Comparison of ENCODE assay signal across 9 cellular contexts in the genomic region with DNA sequence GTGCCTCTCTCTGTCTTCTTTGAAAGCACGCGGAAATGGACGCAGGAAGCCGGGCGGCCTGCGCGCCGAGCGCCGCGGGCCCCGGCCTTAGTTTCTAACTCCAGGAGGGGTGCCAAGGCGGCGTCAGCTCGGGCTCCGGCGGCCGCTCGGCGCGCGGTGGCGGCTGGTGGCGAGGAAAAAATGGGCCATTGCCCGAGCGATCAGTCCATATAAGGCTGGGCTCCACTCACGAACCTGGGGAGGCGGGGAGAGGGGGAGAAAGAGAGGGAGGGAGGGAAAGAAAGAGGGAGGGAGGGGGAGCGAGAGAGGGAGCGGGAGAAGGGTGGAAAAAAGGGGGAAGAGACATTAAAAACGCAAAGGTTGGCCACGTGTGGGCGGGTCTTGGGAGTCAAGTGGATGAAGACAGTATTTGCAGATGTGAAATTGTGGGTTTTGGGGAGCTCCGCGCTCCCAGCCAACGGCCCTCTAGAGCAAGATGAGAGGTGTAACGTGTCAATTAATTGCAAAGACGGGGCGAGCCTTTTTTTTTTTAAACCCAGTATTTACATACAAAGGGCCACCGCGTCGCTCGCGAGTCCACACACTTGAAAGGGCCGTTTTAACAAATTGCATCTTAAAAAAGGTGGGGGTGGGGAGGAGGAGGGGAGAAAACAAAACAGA. TPM values are rescaled to one million over a fixed set of nuclear protein-coding genes. Genes with fewer than 3 reads are reported as not detected.
A peak's percentile ranks its signal among the peaks of the same experiment; 100 is the strongest.
DNase-seq lines count a peak whose midpoint lies in the region; ATAC-seq, FAIRE-seq and TF ChIP-seq lines count a peak whose summit lies in the region.
"Had no signal": no experiment of that assay in that cellular context is flagged by ENCODE, and none has a peak within 500 bp of the region (broad histone marks: within the 10 kb centered on the region; RNA-seq: fewer than 3 reads in every experiment).

A gene (minus strand): TSS at position 184 of the 660 bp plus-strand sequence. CDS start 395 bp downstream, outside the sequence.

- H3K4me1 ChIP-seq in SK-N-SH (ENCODE audit: control insufficient read depth in 1 of 2, insufficient read depth in 2 of 2, low read depth in 1 of 2, low read length in 1 of 2) (no peaks in the 10 kb centered on the region), SJSA1 (replicated peaks) (peaks cover 12% of the 10 kb centered on the region), iPS-15b (ENCODE audit: control insufficient read depth, insufficient read depth, low read length) (peaks cover 12% of the 10 kb centered on the region), mucosa of descending colon (ENCODE audit: low read depth) (peaks cover 23% of the 10 kb centered on the region)

- no peaks in the 10 kb centered on the region for H3K79me2 ChIP-seq in SK-N-SH (ENCODE audit: insufficient read depth)

- peaks cover 94% of the 10 kb centered on the region for H3K27me3 ChIP-seq in SK-N-SH (ENCODE audit: insufficient read depth)
- H3K27me3 ChIP-seq in SJSA1 (replicated peaks), result no peaks in the 10 kb centered on the region
- peaks cover 77% of the 10 kb centered on the region for H3K27me3 ChIP-seq in iPS-15b (ENCODE audit: control insufficient read depth, insufficient read depth, low read length)

- FAIRE-seq in HTR-8/SVneo (lab: Jason Lieb, UNC), result no peak

- CTCF ChIA-PET in SK-N-SH (lab: Yijun Ruan, JAX), result interaction anchor here (3.4 to 9.8 kb wide), 2 partner anchors 9 to 279 kb away, joined by 18 to 75 read pairs; no protein-coding TSS in a partner anchor

- DNase-seq in SK-N-SH (peak; percentile 32), SJSA1 (ENCODE audit: low read depth in 1 of 2, low spot score in 2 of 2) (peak; percentile 76 to 93), NCI-H510A (lab: John Stamatoyannopoulos, UW) (no peak), HTR-8/SVneo (ENCODE audit: insufficient read length, low spot score) (no peak), mucosa of descending colon (no peak)
- no peak for DNase-seq in stimulated activated effector memory CD8-positive, alpha-beta T cell treated with anti-CD3 and anti-CD28 coated beads, Interleukin-12 subunit alpha, Interleukin-12 subunit beta, amount 100 ng/mL, for 72 hours (ENCODE audit: low spot score in 2 of 2)
- DNase-seq: left colon had no signal

- H3K27ac Mint-ChIP-seq in stimulated activated effector memory CD8-positive, alpha-beta T cell treated with anti-CD3 and anti-CD28 coated beads, Interleukin-12 subunit alpha, Interleukin-12 subunit beta, amount 100 ng/mL, for 72 hours, result no peak within 1 kb of the TSS

- H3F3A ChIP-seq in SK-N-SH (replicated peaks; ENCODE audit: insufficient read depth), result no peaks in the 10 kb centered on the region

- intact Hi-C loops in mucosa of descending colon (cut with DNase I, micrococcal nuclease), result no loop called here

- ATAC-seq in SK-N-SH treated with all-trans-retinoic acid at 6 μM for 48 hours (no peak), mucosa of descending colon (no peak)
- no peak for ATAC-seq in stimulated activated effector memory CD8-positive, alpha-beta T cell treated with anti-CD3 and anti-CD28 coated beads, Interleukin-12 subunit alpha, Interleukin-12 subunit beta, amount 100 ng/mL, for 72 hours
- ATAC-seq: left colon had no signal

- H3K4me1 Mint-ChIP-seq in stimulated activated effector memory CD8-positive, alpha-beta T cell treated with anti-CD3 and anti-CD28 coated beads, Interleukin-12 subunit alpha, Interleukin-12 subunit beta, amount 100 ng/mL, for 72 hours, result peaks cover 45% of the 10 kb centered on the region

- H3K9ac ChIP-seq in SK-N-SH (no peak within 1 kb of the TSS), iPS-15b (ENCODE audit: low read depth, low read length) (no peak within 1 kb of the TSS)

- H2AFZ ChIP-seq in SK-N-SH (ENCODE audit: low read depth), result no peak within 1 kb of the TSS

- no peaks in the 10 kb centered on the region for H4K20me1 ChIP-seq in SK-N-SH (ENCODE audit: insufficient read depth)

- no peak for TF ChIP-seq EP300 in SK-N-SH (IDR thresholded peaks at IDR 0.05; ENCODE audit: borderline replicate concordance in 1 of 2, low read depth in 1 of 2, low read length in 1 of 2)

- no peaks in the 10 kb centered on the region for H3K36me3 ChIP-seq in SK-N-SH (replicated peaks in 1 of 2; ENCODE audit: control insufficient read depth in 1 of 2, insufficient read depth in 2 of 2, low read length in 1 of 2)
- H3K36me3 ChIP-seq in SJSA1, result peaks cover 35% of the 10 kb centered on the region
- no peaks in the 10 kb centered on the region for H3K36me3 ChIP-seq in iPS-15b (ENCODE audit: control insufficient read depth, insufficient read depth, low read length)
- H3K36me3 ChIP-seq in mucosa of descending colon (ENCODE audit: low read depth), result no peaks in the 10 kb centered on the region

- H3K9me3 ChIP-seq in SK-N-SH (no peaks in the 10 kb centered on the region), SJSA1 (replicated peaks) (no peaks in the 10 kb centered on the region), iPS-15b (ENCODE audit: control insufficient read depth, insufficient read depth, low read length) (no peaks in the 10 kb centered on the region), mucosa of descending colon (no peaks in the 10 kb centered on the region)

- H3K4me3 Mint-ChIP-seq in stimulated activated effector memory CD8-positive, alpha-beta T cell treated with anti-CD3 and anti-CD28 coated beads, Interleukin-12 subunit alpha, Interleukin-12 subunit beta, amount 100 ng/mL, for 72 hours, result peak within 1 kb of the TSS; percentile 55

- no peaks in the 10 kb centered on the region for H3K9me2 ChIP-seq in SK-N-SH

- POLR2A ChIA-PET in SK-N-SH (lab: Yijun Ruan, JAX), result no interaction called here

- TF ChIP-seq CTCF in SK-N-SH (IDR thresholded peaks at IDR 0.05) (no peak), mucosa of descending colon (IDR thresholded peaks at IDR 0.05) (no peak)

- no peak for TF ChIP-seq RAD21 in SK-N-SH (IDR thresholded peaks at IDR 0.05; ENCODE audit: low read length)

- 12% methylated on average over 45 of the region's 45 CpGs for WGBS in SK-N-SH (ENCODE audit: low lambda C conversion rate)

- no peaks in the 10 kb centered on the region for H3K9me3 Mint-ChIP-seq in stimulated activated effector memory CD8-positive, alpha-beta T cell treated with anti-CD3 and anti-CD28 coated beads, Interleukin-12 subunit alpha, Interleukin-12 subunit beta, amount 100 ng/mL, for 72 hours

- H3K4me2 ChIP-seq in SK-N-SH, result peak within 1 kb of the TSS; percentile 59

- 0 out of 4 replicates have a peak within 1 kb of the TSS, but pooled peaks of 1 of the 2 experiments have one; percentile 23 for H3K4me3 ChIP-seq in SK-N-SH (ENCODE audit: low read depth in 2 of 2, low read length in 1 of 2)
- peak within 1 kb of the TSS; percentile 82 for H3K4me3 ChIP-seq in SJSA1
- peak within 1 kb of the TSS; percentile 43 for H3K4me3 ChIP-seq in iPS-15b (ENCODE audit: low read depth, low read length)
- no peak within 1 kb of the TSS for H3K4me3 ChIP-seq in mucosa of descending colon

- no peaks in the 10 kb centered on the region for H3K36me3 Mint-ChIP-seq in stimulated activated effector memory CD8-positive, alpha-beta T cell treated with anti-CD3 and anti-CD28 coated beads, Interleukin-12 subunit alpha, Interleukin-12 subunit beta, amount 100 ng/mL, for 72 hours

- H3K27ac ChIP-seq in SK-N-SH (ENCODE audit: low read depth in 2 of 2, low read length in 1 of 2) (no peak within 1 kb of the TSS), SJSA1 (peak within 1 kb of the TSS; percentile 66)

TF ChIP-seq in SK-N-SH, 30 proteins besides CTCF, POLR2A, EP300 and RAD21 (continues in another document):
- no peak for TF ChIP-seq GATA2 (CRISPR knock-in tag; IDR thresholded peaks at IDR 0.05)
- TF ChIP-seq, protein P1, sequence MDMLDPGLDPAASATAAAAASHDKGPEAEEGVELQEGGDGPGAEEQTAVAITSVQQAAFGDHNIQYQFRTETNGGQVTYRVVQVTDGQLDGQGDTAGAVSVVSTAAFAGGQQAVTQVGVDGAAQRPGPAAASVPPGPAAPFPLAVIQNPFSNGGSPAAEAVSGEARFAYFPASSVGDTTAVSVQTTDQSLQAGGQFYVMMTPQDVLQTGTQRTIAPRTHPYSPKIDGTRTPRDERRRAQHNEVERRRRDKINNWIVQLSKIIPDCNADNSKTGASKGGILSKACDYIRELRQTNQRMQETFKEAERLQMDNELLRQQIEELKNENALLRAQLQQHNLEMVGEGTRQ (IDR thresholded peaks at IDR 0.05; ENCODE audit: borderline replicate concordance, low read depth, low read length), result no peak
- no peak for TF ChIP-seq NFIC (IDR thresholded peaks at IDR 0.05; ENCODE audit: borderline replicate concordance)
- no peak for TF ChIP-seq EZH2phosphoT487 (IDR thresholded peaks at IDR 0.05; ENCODE audit: borderline replicate concordance, low read depth)

TF ChIP-seq in SK-N-SH treated with all-trans-retinoic acid at 6 μM for 48 hours, 23 proteins besides CTCF, POLR2A, EP300 and RAD21:
- TF ChIP-seq OSR1 (CRISPR knock-in tag; IDR thresholded peaks at IDR 0.05), result no peak
- TF ChIP-seq TCF4 (CRISPR knock-in tag; IDR thresholded peaks at IDR 0.05; ENCODE audit: borderline replicate concordance), result no peak

RNA-seq across cellular contexts. Expression of the gene that starts here (rescaled TPM):
- not detected in 2 replicates for polyA plus RNA-seq in SK-N-SH (2012; rRNA removed)
- not detected in 2 replicates for polyA plus RNA-seq in SK-N-SH (2012; cell fraction: cytosol; rRNA removed)
- polyA plus RNA-seq in SK-N-SH (2012; cell fraction: nucleus; rRNA removed), result not detected in 2 replicates
- total RNA-seq in SJSA1 (2014; rRNA removed; shearing (Covaris generic)), result 5.7 and 19.8 TPM in 2 replicates
- 1 to 10 TPM in 1 of 3 donors, under 1 TPM in 2; 0.22 to 1.8 (median 0.81) TPM for total RNA-seq in mucosa of descending colon

Comparison
In these comparisons a context has a peak if more than half of its experiments do, and no peak if none do; other contexts are left out.
1. Peak in DNase-seq and H3K4me2 ChIP-seq in SK-N-SH; RNA of the gene not detected or under 1 TPM.
2. DNase-seq: peak in SJSA1 (2 of 2); none in stimulated activated effector memory CD8-positive, alpha-beta T cell treated with anti-CD3 and anti-CD28 coated beads, Interleukin-12 subunit alpha, Interleukin-12 subunit beta, amount 100 ng/mL, for 72 hours (0 of 2), NCI-H510A (single experiment), HTR-8/SVneo (single experiment) and mucosa of descending colon (0 of 3).